In genomic region chr2:64989126-64989981, GRCh38 we compare ENCODE assay signal across 1 cellular context.
TF ChIP-seq lines count a peak whose summit lies in the region.

Gene SLC1A4, plus strand, starts transcription at chr2:64989399. Its CDS starts 245 bp downstream, at chr2:64989644.

TF ChIP-seq in HEK293, 187 proteins besides CTCF, POLR2A, EP300 and RAD21 (continued from another document):
- TF ChIP-seq ZNF449 (tag by site-specific recombination; IDR thresholded peaks at IDR 0.05) (peak; percentile 61; the same call in 1 of the 2 replicates), ZNF202 (tag by site-specific recombination; IDR thresholded peaks at IDR 0.05; ENCODE audit: borderline replicate concordance) (no peak), PBX3 (CRISPR knock-in tag; IDR thresholded peaks at IDR 0.05) (peak; percentile 32), SP3 (tag by site-specific recombination; IDR thresholded peaks at IDR 0.05) (0 out of 2 replicates have a peak, but pooled peaks have one; percentile 4), ZNF692 (tag by site-specific recombination; IDR thresholded peaks at IDR 0.05) (peak; percentile 30; the same call in 1 of the 2 replicates), GLIS2 (tag by site-specific recombination; IDR thresholded peaks at IDR 0.05) (no peak; the same call in 1 of the 2 replicates), ZBTB26 (tag by site-specific recombination; optimal IDR thresholded peaks at IDR 0.05) (peak; percentile 81), ZBTB21 (tag by site-specific recombination; IDR thresholded peaks at IDR 0.05) (no peak), ZBTB1 (tag by site-specific recombination; IDR thresholded peaks at IDR 0.05) (peak; percentile 28; the same call in 1 of the 2 replicates), ZNF501 (tag by site-specific recombination; IDR thresholded peaks at IDR 0.05) (0 out of 2 replicates have a peak, but pooled peaks have one; percentile 33), INSM2 (tag by site-specific recombination; IDR thresholded peaks at IDR 0.05) (no peak), OSR2 (tag by site-specific recombination; IDR thresholded peaks at IDR 0.05) (peak; percentile 47), ZNF792 (tag by site-specific recombination; IDR thresholded peaks at IDR 0.05) (0 out of 2 replicates have a peak, but pooled peaks have one; percentile 29), ZBTB10 (tag by site-specific recombination; IDR thresholded peaks at IDR 0.05) (0 out of 2 replicates have a peak, but pooled peaks have one; percentile 25), ZNF23 (tag by site-specific recombination; IDR thresholded peaks at IDR 0.05; ENCODE audit: borderline replicate concordance) (no peak), ZEB2 (tag by site-specific recombination; IDR thresholded peaks at IDR 0.05) (peak; percentile 40; the same call in 1 of the 2 replicates), ZNF623 (tag by site-specific recombination; IDR thresholded peaks at IDR 0.05) (no peak), KLF9 (tag by site-specific recombination; IDR thresholded peaks at IDR 0.05; ENCODE audit: low read depth) (peak; percentile 31; the same call in 1 of the 2 replicates), ZBTB20 (tag by site-specific recombination; IDR thresholded peaks at IDR 0.05) (peak; percentile 6; the same call in 1 of the 2 replicates), ZBTB17 (tag by site-specific recombination; IDR thresholded peaks at IDR 0.05) (peak; percentile 88; the same call in 1 of the 2 replicates), ZSCAN18 (tag by site-specific recombination; IDR thresholded peaks at IDR 0.05) (no peak)
TF ChIP-seq in HEK293: peak in this region for 28.
